Comparison of ENCODE assay signal across 8 cellular contexts in the genomic region with DNA sequence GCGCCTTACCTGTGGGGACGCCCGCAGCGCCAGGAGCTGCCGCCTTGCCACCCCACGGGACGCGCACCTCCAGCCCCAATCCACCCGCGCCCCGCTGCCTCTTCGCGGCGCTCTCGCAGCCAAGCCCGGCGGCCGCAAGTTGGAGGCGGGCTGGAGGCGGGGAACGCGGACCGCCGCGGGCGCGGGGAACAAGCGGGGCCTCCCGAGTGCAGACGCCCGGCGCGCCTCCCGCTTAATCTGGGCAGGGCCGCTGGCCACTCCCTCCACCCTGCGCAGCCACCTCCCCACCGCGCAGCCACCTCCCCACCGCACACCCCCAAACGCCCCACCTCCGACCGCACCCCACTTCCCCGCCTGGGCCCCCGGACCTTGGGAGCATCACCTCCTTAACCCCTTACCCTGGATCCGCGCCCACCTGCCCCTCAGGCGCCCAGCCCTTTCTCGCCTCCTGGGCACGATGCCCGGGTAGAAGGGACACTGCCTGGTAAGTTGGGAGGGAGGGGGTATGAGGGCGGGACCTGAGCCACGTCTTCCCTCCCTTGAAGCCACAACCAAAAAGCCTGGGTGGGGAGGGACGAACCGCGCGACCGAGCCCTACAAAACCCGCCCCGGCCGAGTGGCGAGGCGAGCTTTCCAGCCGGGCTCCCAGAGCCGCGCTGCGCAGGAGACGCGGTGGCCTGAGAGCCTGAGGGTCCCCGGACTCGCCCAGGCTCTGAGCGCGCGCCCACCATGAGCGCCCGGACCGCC. TPM values are rescaled to one million over a fixed set of nuclear protein-coding genes. Genes with fewer than 3 reads are reported as not detected.
A peak's percentile ranks its signal among the peaks of the same experiment; 100 is the strongest.
DNase-seq lines count a peak whose midpoint lies in the region; ATAC-seq and TF ChIP-seq lines count a peak whose summit lies in the region.

COL4A3 (plus strand) TSS at position 627 of the 747 bp plus-strand sequence; CDS start at position 730, 103 bp downstream.
COL4A4 (minus strand) TSS at position 208 of the 747 bp plus-strand sequence. CDS start 16,722 bp downstream, outside the sequence.

- POLR2A ChIA-PET in T-cell (lab: Charles Lee): no interaction called here

- DNase-seq in DMS53 (lab: John Stamatoyannopoulos, UW): peak; percentile 81
- DNase-seq in T-cell: no peak
- DNase-seq in fibroblast of pulmonary artery (ENCODE audit: low read depth): no peak
- DNase-seq in omental fat pad (ENCODE audit: low spot score): no peak
- DNase-seq in NCI-H1694 treated with DMSO at 0.1 percent for 48 hours (lab: John Stamatoyannopoulos, UW): no peak
- no peak for DNase-seq in RKO (ENCODE audit: low spot score)

- CTCF ChIA-PET in T-cell (lab: Charles Lee): no interaction called here

- TF ChIP-seq CTCF in fibroblast of pulmonary artery (IDR thresholded peaks at IDR 0.05; ENCODE audit: low read length, missing control alignments): no peak
- no peak for TF ChIP-seq CTCF in omental fat pad (IDR thresholded peaks at IDR 0.05)

- peak within 1 kb of the TSS; percentile 56 to 73 (median 59) for H3K4me3 Mint-ChIP-seq in T-cell

- peak within 1 kb of the TSS; percentile 48 for H3K4me3 ChIP-seq in fibroblast of pulmonary artery (replicated peaks; ENCODE audit: low read depth, low read length)

- peaks cover 5 to 15% (median 12%) of the 10 kb centered on the region in 3 donors for H3K4me1 Mint-ChIP-seq in T-cell

- H3K9me3 Mint-ChIP-seq in T-cell: no peaks in the 10 kb centered on the region

- H3K27me3 Mint-ChIP-seq in T-cell: peaks cover 59 to 61% of the 10 kb centered on the region in 2 donors

- no peak within 1 kb of the TSS for H3K27ac Mint-ChIP-seq in T-cell

- ATAC-seq in GM19324 (IDR thresholded peaks at IDR 0.05; ENCODE audit: low FRiP score, unreplicated experiment) (peak; percentile 74), HG03139 (IDR thresholded peaks at IDR 0.05; ENCODE audit: unreplicated experiment) (peak; percentile 41), T-cell (replicated peaks in 1 of 4) (peak; percentile 24 to 55 (median 33)), omental fat pad (ENCODE audit: low FRiP score) (peak; percentile 54)

- H3K36me3 Mint-ChIP-seq in T-cell: no peaks in the 10 kb centered on the region

RNA-seq across cellular contexts. Expression of gene COL4A3, which starts in this region (rescaled TPM):
- total RNA-seq in T-cell: under 1 TPM; 0.35 to 0.65 (median 0.56) TPM
- total RNA-seq in omental fat pad: 1 to 10 TPM in 1 of 4 donors, under 1 TPM in 3; 0.24 to 1.7 (median 0.37) TPM

RNA-seq across cellular contexts. Expression of gene COL4A4, which starts in this region (rescaled TPM):
- total RNA-seq in T-cell (under 1 TPM; 0.08 to 0.28 (median 0.20) TPM), omental fat pad (1 to 10 TPM in 1 of 4 donors, under 1 TPM in 3; 0.38 to 1.9 (median 0.64) TPM)

Comparison
In these comparisons a context has a peak if more than half of its experiments do, and no peak if none do; other contexts are left out.
1. Peak in ATAC-seq in T-cell; RNA of the genes that start here not detected or under 1 TPM.